Comparison of ENCODE assay signal across 1 cellular context in the genomic region with DNA sequence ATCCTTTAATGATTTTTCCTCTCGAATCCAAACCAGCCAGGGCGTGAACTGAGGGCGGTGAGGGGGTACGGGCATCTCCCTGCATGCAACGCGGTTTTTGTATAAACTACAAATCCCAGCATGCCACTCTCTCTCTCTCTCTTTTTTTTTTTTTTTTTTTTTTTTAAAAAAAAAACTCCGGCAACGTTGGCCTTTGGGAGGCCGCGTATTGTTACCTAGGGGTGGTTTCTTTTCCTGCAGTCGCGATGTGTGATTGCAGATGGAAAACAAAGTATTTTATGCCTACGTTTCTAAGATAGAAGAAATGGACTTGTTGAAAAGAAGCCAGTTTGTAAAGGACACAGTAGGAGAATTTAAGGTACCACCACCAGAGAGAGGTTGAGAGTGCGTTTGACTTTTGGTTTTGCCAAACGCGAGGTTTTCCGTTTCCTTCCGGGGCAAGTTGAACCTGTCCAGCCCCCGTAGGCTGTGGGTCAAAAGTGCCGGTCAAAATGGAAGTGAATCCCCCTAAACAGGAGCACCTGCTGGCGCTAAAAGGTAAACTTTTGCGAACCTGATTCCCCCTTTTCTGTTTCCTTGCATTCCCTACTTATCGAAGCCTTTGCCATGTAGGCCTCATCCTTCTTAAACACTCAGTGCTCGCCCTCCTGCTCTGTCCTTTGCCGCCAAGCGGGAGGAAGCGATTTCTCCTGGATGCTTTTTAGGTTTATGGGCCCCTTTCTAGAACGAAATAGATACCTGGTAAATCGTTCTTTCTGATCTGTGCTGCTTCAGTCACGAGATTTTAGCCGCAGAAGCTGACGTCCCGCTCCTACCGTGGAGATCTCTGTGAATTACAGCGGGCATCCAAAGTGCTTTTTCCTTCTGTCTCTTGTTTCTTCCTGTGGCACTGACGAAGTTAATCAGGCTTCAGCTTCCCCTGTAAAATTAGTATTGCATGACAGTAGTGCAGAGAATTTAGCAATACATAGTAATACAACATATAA.
TF ChIP-seq lines count a peak whose summit lies in the region.

A gene with protein sequence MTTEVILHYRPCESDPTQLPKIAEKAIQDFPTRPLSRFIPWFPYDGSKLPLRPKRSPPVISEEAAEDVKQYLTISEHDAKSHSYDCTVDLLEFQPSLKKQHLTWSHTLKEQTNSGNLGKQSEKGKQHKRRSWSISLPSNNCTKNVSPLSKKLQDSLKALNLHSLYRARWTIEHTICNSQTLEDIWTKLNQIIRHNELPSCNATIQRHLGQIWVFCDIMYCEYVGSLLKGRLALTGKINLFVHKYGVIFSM (plus strand): TSS at position 458 of the 986 bp plus-strand sequence. CDS start 4,561 bp downstream, outside the sequence.
A gene with protein sequence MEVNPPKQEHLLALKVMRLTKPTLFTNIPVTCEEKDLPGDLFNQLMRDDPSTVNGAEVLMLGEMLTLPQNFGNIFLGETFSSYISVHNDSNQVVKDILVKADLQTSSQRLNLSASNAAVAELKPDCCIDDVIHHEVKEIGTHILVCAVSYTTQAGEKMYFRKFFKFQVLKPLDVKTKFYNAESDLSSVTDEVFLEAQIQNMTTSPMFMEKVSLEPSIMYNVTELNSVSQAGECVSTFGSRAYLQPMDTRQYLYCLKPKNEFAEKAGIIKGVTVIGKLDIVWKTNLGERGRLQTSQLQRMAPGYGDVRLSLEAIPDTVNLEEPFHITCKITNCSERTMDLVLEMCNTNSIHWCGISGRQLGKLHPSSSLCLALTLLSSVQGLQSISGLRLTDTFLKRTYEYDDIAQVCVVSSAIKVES (plus strand): TSS at position 458 of the 986 bp plus-strand sequence. CDS start 34 bp downstream, at position 492.

TF ChIP-seq in GM12878, 131 proteins besides CTCF, POLR2A, EP300 and RAD21 (continued from another document and continues in another):
- TF ChIP-seq, protein P1, sequence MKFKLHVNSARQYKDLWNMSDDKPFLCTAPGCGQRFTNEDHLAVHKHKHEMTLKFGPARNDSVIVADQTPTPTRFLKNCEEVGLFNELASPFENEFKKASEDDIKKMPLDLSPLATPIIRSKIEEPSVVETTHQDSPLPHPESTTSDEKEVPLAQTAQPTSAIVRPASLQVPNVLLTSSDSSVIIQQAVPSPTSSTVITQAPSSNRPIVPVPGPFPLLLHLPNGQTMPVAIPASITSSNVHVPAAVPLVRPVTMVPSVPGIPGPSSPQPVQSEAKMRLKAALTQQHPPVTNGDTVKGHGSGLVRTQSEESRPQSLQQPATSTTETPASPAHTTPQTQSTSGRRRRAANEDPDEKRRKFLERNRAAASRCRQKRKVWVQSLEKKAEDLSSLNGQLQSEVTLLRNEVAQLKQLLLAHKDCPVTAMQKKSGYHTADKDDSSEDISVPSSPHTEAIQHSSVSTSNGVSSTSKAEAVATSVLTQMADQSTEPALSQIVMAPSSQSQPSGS (IDR thresholded peaks at IDR 0.05; ENCODE audit: low read length), result no peak
- TF ChIP-seq SMAD1 (IDR thresholded peaks at IDR 0.05; ENCODE audit: low read depth, partially characterized antibody) (peak; percentile 42), MXI1 (IDR thresholded peaks at IDR 0.05; ENCODE audit: low read depth, low read length) (peak; percentile 46), SUZ12 (IDR thresholded peaks at IDR 0.05; ENCODE audit: unreplicated experiment) (no peak), CREM (IDR thresholded peaks at IDR 0.05; ENCODE audit: low read depth) (peak; percentile 25; the same call in 1 of the 2 replicates), JUND (IDR thresholded peaks at IDR 0.05; ENCODE audit: low read depth, low read length) (no peak), SREBF1 (IDR thresholded peaks at IDR 0.05; ENCODE audit: low read length) (peak; percentile 57), FOXK2 (IDR thresholded peaks at IDR 0.05) (peak; percentile 61), NFIC (IDR thresholded peaks at IDR 0.05; ENCODE audit: low read depth, low read length) (peak; percentile 66), PAX8 (IDR thresholded peaks at IDR 0.05) (0 out of 2 replicates have a peak, but pooled peaks have one; percentile 20), SIX5 (IDR thresholded peaks at IDR 0.05; ENCODE audit: low read depth, low read length, severe bottlenecking) (peak; percentile 75), CBX5 (IDR thresholded peaks at IDR 0.05; ENCODE audit: low read depth) (0 out of 2 replicates have a peak, but pooled peaks have one; percentile 55), BMI1 (IDR thresholded peaks at IDR 0.05; ENCODE audit: borderline replicate concordance) (no peak), CHD4 (IDR thresholded peaks at IDR 0.05) (no peak), GABPA (IDR thresholded peaks at IDR 0.05; ENCODE audit: low read depth) (peak; percentile 95), LARP7 (IDR thresholded peaks at IDR 0.05) (no peak), EGR1 (IDR thresholded peaks at IDR 0.05; ENCODE audit: borderline replicate concordance in 1 of 2, low read depth in 2 of 2, low read length in 2 of 2) (no peak; a peak in 1 of 3 replicates), POU2F2 (IDR thresholded peaks at IDR 0.05; ENCODE audit: borderline replicate concordance, low read depth, low read length) (peak; percentile 43; the same call in 1 of the 3 replicates), EZH2 (IDR thresholded peaks at IDR 0.05; ENCODE audit: borderline replicate concordance, control insufficient read depth, low read depth, low read length) (no peak), CHD1 (IDR thresholded peaks at IDR 0.05; ENCODE audit: low read depth, low read length) (no peak), CHD2 (IDR thresholded peaks at IDR 0.05; ENCODE audit: borderline replicate concordance, low read depth, low read length) (no peak; the same call in 1 of the 2 replicates), IRF4 (IDR thresholded peaks at IDR 0.05; ENCODE audit: low read depth, low read length) (no peak), STAT1 (conservative IDR thresholded peaks at IDR 0.05) (no peak), POLR2AphosphoS2 (IDR thresholded peaks at IDR 0.05; ENCODE audit: low read depth, low read length) (no peak), ZNF207 (IDR thresholded peaks at IDR 0.05; ENCODE audit: borderline replicate concordance) (0 out of 2 replicates have a peak, but pooled peaks have one; percentile 15), NR2C2 (IDR thresholded peaks at IDR 0.05; ENCODE audit: borderline replicate concordance, control insufficient read depth, insufficient read length, low read depth) (peak; percentile 89), ESRRA (IDR thresholded peaks at IDR 0.05; ENCODE audit: low read length) (no peak), RB1 (IDR thresholded peaks at IDR 0.05; ENCODE audit: borderline replicate concordance) (peak; percentile 59; the same call in 1 of the 2 replicates), RAD51 (IDR thresholded peaks at IDR 0.05) (no peak), RFX5 (IDR thresholded peaks at IDR 0.05; ENCODE audit: low read depth, low read length) (no peak)
- TF ChIP-seq, protein P2, sequence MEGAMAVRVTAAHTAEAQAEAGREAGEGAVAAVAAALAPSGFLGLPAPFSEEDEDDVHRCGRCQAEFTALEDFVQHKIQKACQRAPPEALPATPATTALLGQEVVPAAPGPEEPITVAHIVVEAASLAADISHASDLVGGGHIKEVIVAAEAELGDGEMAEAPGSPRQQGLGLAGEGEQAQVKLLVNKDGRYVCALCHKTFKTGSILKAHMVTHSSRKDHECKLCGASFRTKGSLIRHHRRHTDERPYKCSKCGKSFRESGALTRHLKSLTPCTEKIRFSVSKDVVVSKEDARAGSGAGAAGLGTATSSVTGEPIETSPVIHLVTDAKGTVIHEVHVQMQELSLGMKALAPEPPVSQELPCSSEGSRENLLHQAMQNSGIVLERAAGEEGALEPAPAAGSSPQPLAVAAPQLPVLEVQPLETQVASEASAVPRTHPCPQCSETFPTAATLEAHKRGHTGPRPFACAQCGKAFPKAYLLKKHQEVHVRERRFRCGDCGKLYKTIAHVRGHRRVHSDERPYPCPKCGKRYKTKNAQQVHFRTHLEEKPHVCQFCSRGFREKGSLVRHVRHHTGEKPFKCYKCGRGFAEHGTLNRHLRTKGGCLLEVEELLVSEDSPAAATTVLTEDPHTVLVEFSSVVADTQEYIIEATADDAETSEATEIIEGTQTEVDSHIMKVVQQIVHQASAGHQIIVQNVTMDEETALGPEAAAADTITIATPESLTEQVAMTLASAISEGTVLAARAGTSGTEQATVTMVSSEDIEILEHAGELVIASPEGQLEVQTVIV (IDR thresholded peaks at IDR 0.05; ENCODE audit: borderline replicate concordance, partially characterized antibody), result no peak
- TF ChIP-seq, protein P3, sequence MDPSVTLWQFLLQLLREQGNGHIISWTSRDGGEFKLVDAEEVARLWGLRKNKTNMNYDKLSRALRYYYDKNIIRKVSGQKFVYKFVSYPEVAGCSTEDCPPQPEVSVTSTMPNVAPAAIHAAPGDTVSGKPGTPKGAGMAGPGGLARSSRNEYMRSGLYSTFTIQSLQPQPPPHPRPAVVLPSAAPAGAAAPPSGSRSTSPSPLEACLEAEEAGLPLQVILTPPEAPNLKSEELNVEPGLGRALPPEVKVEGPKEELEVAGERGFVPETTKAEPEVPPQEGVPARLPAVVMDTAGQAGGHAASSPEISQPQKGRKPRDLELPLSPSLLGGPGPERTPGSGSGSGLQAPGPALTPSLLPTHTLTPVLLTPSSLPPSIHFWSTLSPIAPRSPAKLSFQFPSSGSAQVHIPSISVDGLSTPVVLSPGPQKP (IDR thresholded peaks at IDR 0.05; ENCODE audit: low read depth, low read length), result no peak
- TF ChIP-seq, protein P4, sequence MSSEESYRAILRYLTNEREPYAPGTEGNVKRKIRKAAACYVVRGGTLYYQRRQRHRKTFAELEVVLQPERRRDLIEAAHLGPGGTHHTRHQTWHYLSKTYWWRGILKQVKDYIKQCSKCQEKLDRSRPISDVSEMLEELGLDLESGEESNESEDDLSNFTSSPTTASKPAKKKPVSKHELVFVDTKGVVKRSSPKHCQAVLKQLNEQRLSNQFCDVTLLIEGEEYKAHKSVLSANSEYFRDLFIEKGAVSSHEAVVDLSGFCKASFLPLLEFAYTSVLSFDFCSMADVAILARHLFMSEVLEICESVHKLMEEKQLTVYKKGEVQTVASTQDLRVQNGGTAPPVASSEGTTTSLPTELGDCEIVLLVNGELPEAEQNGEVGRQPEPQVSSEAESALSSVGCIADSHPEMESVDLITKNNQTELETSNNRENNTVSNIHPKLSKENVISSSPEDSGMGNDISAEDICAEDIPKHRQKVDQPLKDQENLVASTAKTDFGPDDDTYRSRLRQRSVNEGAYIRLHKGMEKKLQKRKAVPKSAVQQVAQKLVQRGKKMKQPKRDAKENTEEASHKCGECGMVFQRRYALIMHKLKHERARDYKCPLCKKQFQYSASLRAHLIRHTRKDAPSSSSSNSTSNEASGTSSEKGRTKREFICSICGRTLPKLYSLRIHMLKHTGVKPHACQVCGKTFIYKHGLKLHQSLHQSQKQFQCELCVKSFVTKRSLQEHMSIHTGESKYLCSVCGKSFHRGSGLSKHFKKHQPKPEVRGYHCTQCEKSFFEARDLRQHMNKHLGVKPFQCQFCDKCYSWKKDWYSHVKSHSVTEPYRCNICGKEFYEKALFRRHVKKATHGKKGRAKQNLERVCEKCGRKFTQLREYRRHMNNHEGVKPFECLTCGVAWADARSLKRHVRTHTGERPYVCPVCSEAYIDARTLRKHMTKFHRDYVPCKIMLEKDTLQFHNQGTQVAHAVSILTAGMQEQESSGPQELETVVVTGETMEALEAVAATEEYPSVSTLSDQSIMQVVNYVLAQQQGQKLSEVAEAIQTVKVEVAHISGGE (CRISPR knock-in tag; IDR thresholded peaks at IDR 0.05), result no peak
- TF ChIP-seq, protein P5, sequence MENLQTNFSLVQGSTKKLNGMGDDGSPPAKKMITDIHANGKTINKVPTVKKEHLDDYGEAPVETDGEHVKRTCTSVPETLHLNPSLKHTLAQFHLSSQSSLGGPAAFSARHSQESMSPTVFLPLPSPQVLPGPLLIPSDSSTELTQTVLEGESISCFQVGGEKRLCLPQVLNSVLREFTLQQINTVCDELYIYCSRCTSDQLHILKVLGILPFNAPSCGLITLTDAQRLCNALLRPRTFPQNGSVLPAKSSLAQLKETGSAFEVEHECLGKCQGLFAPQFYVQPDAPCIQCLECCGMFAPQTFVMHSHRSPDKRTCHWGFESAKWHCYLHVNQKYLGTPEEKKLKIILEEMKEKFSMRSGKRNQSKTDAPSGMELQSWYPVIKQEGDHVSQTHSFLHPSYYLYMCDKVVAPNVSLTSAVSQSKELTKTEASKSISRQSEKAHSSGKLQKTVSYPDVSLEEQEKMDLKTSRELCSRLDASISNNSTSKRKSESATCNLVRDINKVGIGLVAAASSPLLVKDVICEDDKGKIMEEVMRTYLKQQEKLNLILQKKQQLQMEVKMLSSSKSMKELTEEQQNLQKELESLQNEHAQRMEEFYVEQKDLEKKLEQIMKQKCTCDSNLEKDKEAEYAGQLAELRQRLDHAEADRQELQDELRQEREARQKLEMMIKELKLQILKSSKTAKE (IDR thresholded peaks at IDR 0.05; ENCODE audit: low read depth, poor library complexity, severe bottlenecking), result peak; percentile 23
- TF ChIP-seq, protein P6, sequence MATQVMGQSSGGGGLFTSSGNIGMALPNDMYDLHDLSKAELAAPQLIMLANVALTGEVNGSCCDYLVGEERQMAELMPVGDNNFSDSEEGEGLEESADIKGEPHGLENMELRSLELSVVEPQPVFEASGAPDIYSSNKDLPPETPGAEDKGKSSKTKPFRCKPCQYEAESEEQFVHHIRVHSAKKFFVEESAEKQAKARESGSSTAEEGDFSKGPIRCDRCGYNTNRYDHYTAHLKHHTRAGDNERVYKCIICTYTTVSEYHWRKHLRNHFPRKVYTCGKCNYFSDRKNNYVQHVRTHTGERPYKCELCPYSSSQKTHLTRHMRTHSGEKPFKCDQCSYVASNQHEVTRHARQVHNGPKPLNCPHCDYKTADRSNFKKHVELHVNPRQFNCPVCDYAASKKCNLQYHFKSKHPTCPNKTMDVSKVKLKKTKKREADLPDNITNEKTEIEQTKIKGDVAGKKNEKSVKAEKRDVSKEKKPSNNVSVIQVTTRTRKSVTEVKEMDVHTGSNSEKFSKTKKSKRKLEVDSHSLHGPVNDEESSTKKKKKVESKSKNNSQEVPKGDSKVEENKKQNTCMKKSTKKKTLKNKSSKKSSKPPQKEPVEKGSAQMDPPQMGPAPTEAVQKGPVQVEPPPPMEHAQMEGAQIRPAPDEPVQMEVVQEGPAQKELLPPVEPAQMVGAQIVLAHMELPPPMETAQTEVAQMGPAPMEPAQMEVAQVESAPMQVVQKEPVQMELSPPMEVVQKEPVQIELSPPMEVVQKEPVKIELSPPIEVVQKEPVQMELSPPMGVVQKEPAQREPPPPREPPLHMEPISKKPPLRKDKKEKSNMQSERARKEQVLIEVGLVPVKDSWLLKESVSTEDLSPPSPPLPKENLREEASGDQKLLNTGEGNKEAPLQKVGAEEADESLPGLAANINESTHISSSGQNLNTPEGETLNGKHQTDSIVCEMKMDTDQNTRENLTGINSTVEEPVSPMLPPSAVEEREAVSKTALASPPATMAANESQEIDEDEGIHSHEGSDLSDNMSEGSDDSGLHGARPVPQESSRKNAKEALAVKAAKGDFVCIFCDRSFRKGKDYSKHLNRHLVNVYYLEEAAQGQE (IDR thresholded peaks at IDR 0.05; ENCODE audit: low read depth, low read length), result no peak
- TF ChIP-seq, protein P7, sequence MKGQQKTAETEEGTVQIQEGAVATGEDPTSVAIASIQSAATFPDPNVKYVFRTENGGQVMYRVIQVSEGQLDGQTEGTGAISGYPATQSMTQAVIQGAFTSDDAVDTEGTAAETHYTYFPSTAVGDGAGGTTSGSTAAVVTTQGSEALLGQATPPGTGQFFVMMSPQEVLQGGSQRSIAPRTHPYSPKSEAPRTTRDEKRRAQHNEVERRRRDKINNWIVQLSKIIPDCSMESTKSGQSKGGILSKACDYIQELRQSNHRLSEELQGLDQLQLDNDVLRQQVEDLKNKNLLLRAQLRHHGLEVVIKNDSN (IDR thresholded peaks at IDR 0.05; ENCODE audit: borderline replicate concordance, extremely low read length, insufficient read depth, low read depth, low read length), result no peak
